In genomic region chr10:119314486-119314885, GRCh38 we compare ENCODE assay signal across 8 cellular contexts.
DNase-seq lines count a peak whose midpoint lies in the region; ATAC-seq and TF ChIP-seq lines count a peak whose summit lies in the region.
"Had no signal": no experiment of that assay in that cellular context is flagged by ENCODE, and none has a peak within 500 bp of the region (broad histone marks: within the 10 kb centered on the region; RNA-seq: fewer than 3 reads in every experiment).

No MANE protein-coding gene starts in this region.

- intact Hi-C loops in HCT116 (cut with micrococcal nuclease), result no loop called here

- CTCF ChIA-PET in HCT116 (lab: Charles Lee), result no interaction called here

- POLR2A ChIA-PET in HCT116 (lab: Charles Lee), result no interaction called here

- DNase-seq in HCT116 (ENCODE audit: low read depth, low spot score) (no peak), fibroblast of lung (ENCODE audit: low read depth in 2 of 2) (no peak), DMS 273 (lab: John Stamatoyannopoulos, UW; ENCODE audit: unreplicated experiment) (no peak)
- no peak for DNase-seq in stimulated activated CD4-positive, alpha-beta T cell treated with anti-CD3 and anti-CD28 coated beads, Interleukin-1b, Interleukin-23, amount 100 ng/mL, for 48 hours
- DNase-seq: NCI-H1930 had no signal

- no peak overlapping the region for H2AFZ ChIP-seq in HCT116 (ENCODE audit: low read depth, low read length, poor library complexity, severe bottlenecking)
- no peak overlapping the region for H2AFZ ChIP-seq in OCI-LY3 (ENCODE audit: low read depth, low read length)
- no peak overlapping the region for H2AFZ ChIP-seq in fibroblast of lung (ENCODE audit: low read length)

- no peaks in the 10 kb centered on the region for H3K36me3 ChIP-seq in HCT116 (ENCODE audit: control insufficient read depth in 1 of 2, insufficient read depth in 2 of 2, low read length in 2 of 2)
- no peaks in the 10 kb centered on the region for H3K36me3 ChIP-seq in OCI-LY3 (replicated peaks; ENCODE audit: low read depth, low read length)
- no peaks in the 10 kb centered on the region for H3K36me3 ChIP-seq in fibroblast of lung (ENCODE audit: control insufficient read depth, insufficient read depth, low read length)

- peaks cover 88% of the 10 kb centered on the region for H3K4me1 Mint-ChIP-seq in stimulated activated memory B cell treated with anti-CD40 and anti-IgM and Interleukin-4, amounts not matched to agents 10 μg/mL and 1 μg/mL and 100 μg/mL, for 72 hours

- peaks cover 6% of the 10 kb centered on the region for H3K9me3 Mint-ChIP-seq in stimulated activated memory B cell treated with anti-CD40 and anti-IgM and Interleukin-4, amounts not matched to agents 10 μg/mL and 1 μg/mL and 100 μg/mL, for 72 hours

- peak overlapping the region; percentile 82 for H3K4me2 ChIP-seq in HCT116 (ENCODE audit: low read length)
- H3K4me2 ChIP-seq in OCI-LY3 (ENCODE audit: low read length), result peak overlapping the region; percentile 57
- no peak overlapping the region for H3K4me2 ChIP-seq in fibroblast of lung (ENCODE audit: extremely low read depth, insufficient read depth, low read length)

- H3K27me3 ChIP-seq in HCT116 (ENCODE audit: insufficient read depth, low read length) (no peaks in the 10 kb centered on the region), OCI-LY3 (ENCODE audit: low read depth, low read length) (no peaks in the 10 kb centered on the region), fibroblast of lung (ENCODE audit: control insufficient read depth, insufficient read depth, low read length) (no peaks in the 10 kb centered on the region)

- H3K4me3 ChIP-seq in HCT116 (replicated peaks in 1 of 2; ENCODE audit: low read depth in 1 of 2, low read length in 2 of 2) (no peak overlapping the region), OCI-LY3 (ENCODE audit: low read length) (no peak overlapping the region), fibroblast of lung (replicated peaks in 1 of 4; ENCODE audit: control extremely low read depth in 1 of 4, insufficient read depth in 1 of 4, low read depth in 3 of 4, low read length in 4 of 4) (no peak overlapping the region)

- peaks cover 9% of the 10 kb centered on the region for H3K36me3 Mint-ChIP-seq in stimulated activated memory B cell treated with anti-CD40 and anti-IgM and Interleukin-4, amounts not matched to agents 10 μg/mL and 1 μg/mL and 100 μg/mL, for 72 hours

- peak overlapping the region; percentile 66 for H3K9ac ChIP-seq in HCT116 (ENCODE audit: low read length)
- no peak overlapping the region for H3K9ac ChIP-seq in OCI-LY3 (ENCODE audit: low read length)
- H3K9ac ChIP-seq in fibroblast of lung (ENCODE audit: insufficient read depth, low read length), result no peak overlapping the region

- TF ChIP-seq POLR2A in HCT116 (IDR thresholded peaks at IDR 0.05; ENCODE audit: borderline replicate concordance, extremely low read depth, insufficient read depth, insufficient read length), result no peak

- H3K9me3 ChIP-seq in HCT116 (ENCODE audit: control insufficient read depth in 1 of 2, insufficient read depth in 1 of 2, low read depth in 1 of 2, low read length in 2 of 2) (no peaks in the 10 kb centered on the region), OCI-LY3 (ENCODE audit: insufficient read depth, low read length) (no peaks in the 10 kb centered on the region), fibroblast of lung (ENCODE audit: control insufficient read depth, insufficient read depth, low read depth, low read length) (no peaks in the 10 kb centered on the region)

- H3K4me1 ChIP-seq in HCT116 (ENCODE audit: control insufficient read depth in 1 of 2, insufficient read depth in 2 of 2, low read length in 2 of 2) (peaks cover 59 to 67% of the 10 kb centered on the region in 2 experiments), OCI-LY3 (ENCODE audit: low read length) (peaks cover 46% of the 10 kb centered on the region), fibroblast of lung (ENCODE audit: control insufficient read depth, extremely low read depth, insufficient read depth, low read length) (peaks cover 39% of the 10 kb centered on the region)

- no peaks in the 10 kb centered on the region for H3K27me3 Mint-ChIP-seq in stimulated activated memory B cell treated with anti-CD40 and anti-IgM and Interleukin-4, amounts not matched to agents 10 μg/mL and 1 μg/mL and 100 μg/mL, for 72 hours

- H3K27ac Mint-ChIP-seq in stimulated activated memory B cell treated with anti-CD40 and anti-IgM and Interleukin-4, amounts not matched to agents 10 μg/mL and 1 μg/mL and 100 μg/mL, for 72 hours, result peak overlapping the region; percentile 35

- TF ChIP-seq CTCF in HCT116 (IDR thresholded peaks at IDR 0.05 in 2 of 3, conservative IDR thresholded peaks at IDR 0.05 in 1 of 3; ENCODE audit: borderline replicate concordance in 1 of 3, insufficient read depth in 1 of 3, low read depth in 2 of 3, low read length in 2 of 3), result no peak
- TF ChIP-seq CTCF in OCI-LY3 (IDR thresholded peaks at IDR 0.05; ENCODE audit: low read depth, low read length), result no peak
- no peak for TF ChIP-seq CTCF in fibroblast of lung (conservative IDR thresholded peaks at IDR 0.05 in 1 of 2, IDR thresholded peaks at IDR 0.05 in 1 of 2; ENCODE audit: low read depth in 1 of 2, low read length in 2 of 2)

- no peaks in the 10 kb centered on the region for H3K9me2 ChIP-seq in HCT116 (ENCODE audit: insufficient read depth)

- no peak overlapping the region for H3K4me3 Mint-ChIP-seq in stimulated activated memory B cell treated with anti-CD40 and anti-IgM and Interleukin-4, amounts not matched to agents 10 μg/mL and 1 μg/mL and 100 μg/mL, for 72 hours

- H3K27ac ChIP-seq in HCT116 (ENCODE audit: low read depth, low read length) (peak overlapping the region; percentile 98), OCI-LY3 (ENCODE audit: low read length) (no peak overlapping the region), fibroblast of lung (ENCODE audit: insufficient read depth, low read length) (peak overlapping the region; percentile 96)

- H4K20me1 ChIP-seq in HCT116 (ENCODE audit: insufficient read depth), result no peaks in the 10 kb centered on the region
- H4K20me1 ChIP-seq in OCI-LY3 (ENCODE audit: insufficient read depth, low read length), result peaks cover 24% of the 10 kb centered on the region
- H4K20me1 ChIP-seq in fibroblast of lung (ENCODE audit: control insufficient read depth, extremely low read depth, insufficient read depth, low read length), result no peaks in the 10 kb centered on the region

- RAD21 ChIA-PET in HCT116 (lab: Charles Lee; ENCODE audit: low non-redundant PET in 1 of 2, low total read pairs in 2 of 2, uncharacterized antibody in 2 of 2, unreplicated experiment in 2 of 2), result no interaction called here

- no peak for TF ChIP-seq RAD21 in HCT116 (IDR thresholded peaks at IDR 0.05; ENCODE audit: low read depth)

- ATAC-seq in HCT116 (no peak), GM21515 (IDR thresholded peaks at IDR 0.05; ENCODE audit: unreplicated experiment) (no peak)
- no peak for ATAC-seq in stimulated activated memory B cell treated with anti-CD40 and anti-IgM and Interleukin-4, amounts not matched to agents 10 μg/mL and 1 μg/mL and 100 μg/mL, for 72 hours

- H3K79me2 ChIP-seq in HCT116 (ENCODE audit: insufficient read depth, low read length), result no peaks in the 10 kb centered on the region
- H3K79me2 ChIP-seq in OCI-LY3 (ENCODE audit: low read length), result no peaks in the 10 kb centered on the region
- H3K79me2 ChIP-seq in fibroblast of lung (ENCODE audit: control insufficient read depth, insufficient read depth, low read length), result peaks cover 53% of the 10 kb centered on the region

- BruUV-seq in HCT116 (replicated peaks; lab: Mats Ljungman, UMichigan), result no TSS peak

TF ChIP-seq in HCT116, 20 proteins besides CTCF, POLR2A, EP300 and RAD21 (continues in another document):
- no peak for TF ChIP-seq MAX (IDR thresholded peaks at IDR 0.05)
- TF ChIP-seq CBX3 (IDR thresholded peaks at IDR 0.05; ENCODE audit: low read depth), result no peak
- no peak for TF ChIP-seq ZBTB33 (IDR thresholded peaks at IDR 0.05; ENCODE audit: extremely low read depth, insufficient replicate concordance, low read length)
- TF ChIP-seq SRF (IDR thresholded peaks at IDR 0.05; ENCODE audit: low read depth), result no peak
- no peak for TF ChIP-seq JUND (IDR thresholded peaks at IDR 0.05)
- no peak for TF ChIP-seq FOSL1 (IDR thresholded peaks at IDR 0.05; ENCODE audit: low read depth)
- no peak for TF ChIP-seq ELF1 (IDR thresholded peaks at IDR 0.05; ENCODE audit: borderline replicate concordance, low read depth)
- TF ChIP-seq TCF7L2 (IDR thresholded peaks at IDR 0.05; ENCODE audit: borderline replicate concordance, extremely low read depth, insufficient read depth, insufficient read length), result no peak
- TF ChIP-seq YY1 (IDR thresholded peaks at IDR 0.05; ENCODE audit: extremely low read depth, insufficient replicate concordance, low read depth, low read length), result no peak
- TF ChIP-seq POLR2AphosphoS5 (IDR thresholded peaks at IDR 0.05; ENCODE audit: low read depth, low read length), result no peak
- no peak for TF ChIP-seq ZFX (IDR thresholded peaks at IDR 0.05)
- TF ChIP-seq SP1 (IDR thresholded peaks at IDR 0.05; ENCODE audit: low read depth), result no peak
- no peak for TF ChIP-seq ATF3 (IDR thresholded peaks at IDR 0.05)
- TF ChIP-seq ZNF274 (IDR thresholded peaks at IDR 0.05; ENCODE audit: low read depth, low read length), result no peak
- no peak for TF ChIP-seq CEBPB (IDR thresholded peaks at IDR 0.05; ENCODE audit: low read depth)
